In genomic region chr17:75364078-75364477, GRCh38 we compare ENCODE assay signal across 12 cellular contexts. TPM values are rescaled to one million over a fixed set of nuclear protein-coding genes. Genes with fewer than 3 reads are reported as not detected.
DNase-seq lines count a peak whose midpoint lies in the region; ATAC-seq and TF ChIP-seq lines count a peak whose summit lies in the region.
"Had no signal": no experiment of that assay in that cellular context is flagged by ENCODE, and none has a peak within 500 bp of the region (broad histone marks: within the 10 kb centered on the region; RNA-seq: fewer than 3 reads in every experiment).

No MANE protein-coding gene starts in this region.

- H3K9me3 Mint-ChIP-seq in activated T-cell treated with anti-CD3 and anti-CD28 coated beads, Interleukin-2, amount 50 U/mL, for 72 hours, result no peaks in the 10 kb centered on the region
- no peaks in the 10 kb centered on the region for H3K9me3 Mint-ChIP-seq in activated T-cell treated with anti-CD3 and anti-CD28 coated beads, Interleukin-2, amount 50 U/mL, for 4 hours
- H3K9me3 Mint-ChIP-seq: GM23338 had no signal

- no peaks in the 10 kb centered on the region for H3K9me3 ChIP-seq in RWPE2 (ENCODE audit: severe bottlenecking)
- H3K9me3 ChIP-seq: tibial nerve had no signal

- H3K27me3 ChIP-seq in RWPE2 (ENCODE audit: insufficient read depth, poor library complexity, severe bottlenecking), result no peaks in the 10 kb centered on the region
- H3K27me3 ChIP-seq: tibial nerve had no signal

- H3K4me1 Mint-ChIP-seq in activated T-cell treated with anti-CD3 and anti-CD28 coated beads, Interleukin-2, amount 50 U/mL, for 72 hours (ENCODE audit: low read depth), result peaks cover 95% of the 10 kb centered on the region
- H3K4me1 Mint-ChIP-seq in activated T-cell treated with anti-CD3 and anti-CD28 coated beads, Interleukin-2, amount 50 U/mL, for 4 hours (ENCODE audit: low read depth), result peaks cover 95% of the 10 kb centered on the region

- no peak for DNase-seq in activated T-cell treated with anti-CD3 and anti-CD28 coated beads, Interleukin-2, amount 50 U/mL, for 72 hours
- DNase-seq in activated T-cell treated with anti-CD3 and anti-CD28 coated beads, Interleukin-2, amount 50 U/mL, for 4 hours, result no peak
- no peak for DNase-seq in RWPE2 (ENCODE audit: low spot score)
- peak; percentile 62 for DNase-seq in fibroblast of pulmonary artery (ENCODE audit: low read depth)
- peak; percentile 45 for DNase-seq in stromal cell of bone marrow (ENCODE audit: low read depth)
- no peak for DNase-seq in left ventricle myocardium superior
- no peak for DNase-seq in activated CD8-positive, alpha-beta memory T cell treated with anti-CD3 and anti-CD28 coated beads, Interleukin-2, amount 50 U/mL, for 48 hours
- no peak for DNase-seq in GM20000 (ENCODE audit: low spot score)
- DNase-seq: activated effector memory CD4-positive, alpha-beta T cell treated with anti-CD3 and anti-CD28 coated beads, Interleukin-2, amount 50 U/mL, for 16 hours; NCI-H446 had no signal

- TF ChIP-seq CTCF in RWPE2 (IDR thresholded peaks at IDR 0.05; ENCODE audit: poor library complexity, severe bottlenecking) (no peak), fibroblast of pulmonary artery (IDR thresholded peaks at IDR 0.05; ENCODE audit: low read length, missing control alignments) (no peak), GM20000 (IDR thresholded peaks at IDR 0.05; ENCODE audit: extremely low read depth, missing control alignments) (no peak)

- intact Hi-C loops in left ventricle myocardium superior (cut with micrococcal nuclease), result no loop called here

- peak; percentile 20 to 43 for ATAC-seq in activated T-cell treated with anti-CD3 and anti-CD28 coated beads, Interleukin-2, amount 50 U/mL, for 72 hours (replicated peaks in 1 of 2)
- ATAC-seq in activated T-cell treated with anti-CD3 and anti-CD28 coated beads, Interleukin-2, amount 50 U/mL, for 4 hours, result no peak
- ATAC-seq in RWPE2 (ENCODE audit: low read depth) (peak; percentile 94), left ventricle myocardium superior (no peak)
- ATAC-seq: GM23338 had no signal

- peaks cover 2 to 4% of the 10 kb centered on the region in 2 donors for H3K36me3 Mint-ChIP-seq in activated T-cell treated with anti-CD3 and anti-CD28 coated beads, Interleukin-2, amount 50 U/mL, for 72 hours (ENCODE audit: insufficient read depth in 2 of 2)
- peaks cover 9% of the 10 kb centered on the region for H3K36me3 Mint-ChIP-seq in activated T-cell treated with anti-CD3 and anti-CD28 coated beads, Interleukin-2, amount 50 U/mL, for 4 hours (ENCODE audit: insufficient read depth)

- peak overlapping the region in 1 of 2 donors; percentile 16 for H3K4me3 Mint-ChIP-seq in activated T-cell treated with anti-CD3 and anti-CD28 coated beads, Interleukin-2, amount 50 U/mL, for 72 hours
- H3K4me3 Mint-ChIP-seq in activated T-cell treated with anti-CD3 and anti-CD28 coated beads, Interleukin-2, amount 50 U/mL, for 4 hours, result no peak overlapping the region
- H3K4me3 Mint-ChIP-seq: GM23338 had no signal

- peaks cover 47% of the 10 kb centered on the region for H3K4me1 ChIP-seq in RWPE2 (ENCODE audit: insufficient read depth, poor library complexity, severe bottlenecking)

- no peaks in the 10 kb centered on the region for H3K36me3 ChIP-seq in RWPE2 (ENCODE audit: low read depth)
- H3K36me3 ChIP-seq: tibial nerve had no signal

- H3K4me3 ChIP-seq in RWPE2 (ENCODE audit: severe bottlenecking), result no peak overlapping the region
- no peak overlapping the region for H3K4me3 ChIP-seq in fibroblast of pulmonary artery (replicated peaks; ENCODE audit: low read depth, low read length)
- H3K4me3 ChIP-seq: GM23338, tibial nerve had no signal

- H3K27me3 Mint-ChIP-seq in activated T-cell treated with anti-CD3 and anti-CD28 coated beads, Interleukin-2, amount 50 U/mL, for 72 hours (ENCODE audit: low read depth), result no peaks in the 10 kb centered on the region
- no peaks in the 10 kb centered on the region for H3K27me3 Mint-ChIP-seq in activated T-cell treated with anti-CD3 and anti-CD28 coated beads, Interleukin-2, amount 50 U/mL, for 4 hours (ENCODE audit: low read depth)

- peak overlapping the region; percentile 11 for H3K27ac Mint-ChIP-seq in activated T-cell treated with anti-CD3 and anti-CD28 coated beads, Interleukin-2, amount 50 U/mL, for 72 hours
- H3K27ac Mint-ChIP-seq: GM23338 had no signal

- no peak overlapping the region for H3K27ac ChIP-seq in RWPE2 (ENCODE audit: poor library complexity, severe bottlenecking)
- H3K27ac ChIP-seq: tibial nerve had no signal

RNA-seq across cellular contexts. Expression of gene GRB2, which starts 41.4 kb away (rescaled TPM):
- 100 to 1,000 TPM; 209 to 218 TPM for total RNA-seq in activated T-cell treated with anti-CD3 and anti-CD28 coated beads, Interleukin-2, amount 50 U/mL, for 72 hours
- 100 to 1,000 TPM; 186 to 210 (median 207) TPM for total RNA-seq in activated T-cell treated with anti-CD3 and anti-CD28 coated beads, Interleukin-2, amount 50 U/mL, for 4 hours
- 84.2 TPM for total RNA-seq in left ventricle myocardium superior

Comparison
In these comparisons a context has a peak if more than half of its experiments do, and no peak if none do; other contexts are left out.
1. ATAC-seq: peak in activated T-cell treated with anti-CD3 and anti-CD28 coated beads, Interleukin-2, amount 50 U/mL, for 72 hours (2 of 2) and RWPE2 (single experiment); none in activated T-cell treated with anti-CD3 and anti-CD28 coated beads, Interleukin-2, amount 50 U/mL, for 4 hours (0 of 2) and left ventricle myocardium superior (single experiment).
2. DNase-seq: peak in fibroblast of pulmonary artery (single experiment) and stromal cell of bone marrow (single experiment); none in activated T-cell treated with anti-CD3 and anti-CD28 coated beads, Interleukin-2, amount 50 U/mL, for 72 hours (0 of 2), activated T-cell treated with anti-CD3 and anti-CD28 coated beads, Interleukin-2, amount 50 U/mL, for 4 hours (single experiment), RWPE2 (single experiment), left ventricle myocardium superior (single experiment), activated CD8-positive, alpha-beta memory T cell treated with anti-CD3 and anti-CD28 coated beads, Interleukin-2, amount 50 U/mL, for 48 hours (single experiment) and GM20000 (single experiment).